Comparison of ENCODE assay signal across 36 cellular contexts in the genomic region with DNA sequence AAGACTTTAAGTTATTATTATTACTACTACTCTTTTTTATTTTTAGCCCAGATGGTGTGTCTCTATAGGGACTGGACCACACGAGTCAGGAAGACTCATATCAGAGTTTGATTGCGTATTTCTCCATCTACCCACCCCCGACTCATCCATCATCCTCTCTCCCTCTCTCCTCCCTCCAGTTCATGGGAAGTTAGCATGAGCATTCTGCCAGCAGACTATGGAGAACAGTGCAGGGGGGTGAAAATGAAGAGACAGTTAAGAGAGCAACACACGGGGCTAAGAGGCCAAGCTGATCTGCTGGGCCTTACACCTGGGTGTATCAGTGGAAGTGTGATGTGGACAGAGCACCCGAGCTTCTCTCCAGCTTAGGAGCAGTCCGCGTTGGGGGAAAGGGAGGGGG.
"Had no signal": no experiment of that assay in that cellular context is flagged by ENCODE, and none has a peak within 500 bp of the region (broad histone marks: within the 10 kb centered on the region; RNA-seq: fewer than 3 reads in every experiment).

No MANE protein-coding gene starts in this region.

- H3K27ac ChIP-seq: body of pancreas, breast epithelium, Peyer's patch, SJSA1, WERI-Rb-1 had no signal

- H3K27me3 ChIP-seq: body of pancreas, breast epithelium, Peyer's patch, SJSA1 had no signal

- H3K9me3 ChIP-seq: body of pancreas, breast epithelium, Peyer's patch, SJSA1, SK-N-SH had no signal

- H3K4me1 ChIP-seq: body of pancreas, breast epithelium, Peyer's patch, SJSA1 had no signal

- H3K36me3 ChIP-seq: breast epithelium, Peyer's patch, SJSA1, WERI-Rb-1 had no signal

- DNase-seq: activated CD4-positive, alpha-beta memory T cell treated with anti-CD3 and anti-CD28 coated beads, Interleukin-2, amount 10 ng/mL, durations not matched to agents 7 days and 5 days; activated CD4-positive, alpha-beta T cell treated with anti-CD3 and anti-CD28 coated beads for 1 hour; activated CD4-positive, alpha-beta T cell treated with anti-CD3 and anti-CD28 coated beads for 48 hours; activated CD4-positive, CD25-positive, alpha-beta regulatory T cell; activated CD8-positive, alpha-beta memory T cell treated with anti-CD3 and anti-CD28 coated beads for 24 hours; activated CD8-positive, alpha-beta memory T cell treated with anti-CD3 and anti-CD28 coated beads, Interleukin-2, amount 10 ng/mL, durations not matched to agents 7 days and 5 days; activated CD8-positive, alpha-beta memory T cell treated with anti-CD3 and anti-CD28 coated beads, Interleukin-2, amount 50 U/mL, for 48 hours; activated effector memory CD4-positive, alpha-beta T cell treated with Interleukin-2 at 50 U/mL for 16 hours; activated naive CD4-positive, alpha-beta T cell treated with anti-CD3 and anti-CD28 coated beads, Interleukin-2, amount 50 U/mL, for 16 hours; activated naive CD8-positive, alpha-beta T cell treated with anti-CD3 and anti-CD28 coated beads, Interleukin-2, amount 10 ng/mL, durations not matched to agents 7 days and 5 days; activated T-cell treated with anti-CD3 and anti-CD28 coated beads, Interleukin-2, amount 50 U/mL, for 48 hours; amygdala; body of pancreas; Karpas-422; KBM-7; NCI-H1048; NCI-H1105 treated with DMSO at 0.1 percent for 48 hours; NCI-H1436; NCI-H1694; NCI-H1930; NCI-H2081 treated with DMSO at 0.1 percent for 48 hours; NCI-H226; NCI-H446 treated with DMSO at 0.1 percent for 48 hours; NCI-H524; NCI-H69; PC-3; Peyer's patch; RPMI8226; SHP77 treated with DMSO at 0.1 percent for 48 hours; SK-N-SH; T-cell; T-helper 17 cell; T-helper 9 cell; WERI-Rb-1 had no signal

- ATAC-seq: activated CD8-positive, alpha-beta memory T cell treated with anti-CD3 and anti-CD28 coated beads, Interleukin-2, amount 10 ng/mL, durations not matched to agents 7 days and 5 days; body of pancreas; PC-3; T-cell; T-helper 17 cell had no signal

- H3K4me3 ChIP-seq: body of pancreas, breast epithelium, Peyer's patch, SJSA1 had no signal
